ENCODE assay signal across 1 cellular context in genomic region chr15:51736646-51737537, GRCh38.
TF ChIP-seq lines count a peak whose summit lies in the region.

No MANE protein-coding gene starts in this region.

TF ChIP-seq in HEK293, 187 proteins besides CTCF, POLR2A, EP300 and RAD21 (continued from another document):
- no peak for TF ChIP-seq ZXDB (tag by site-specific recombination; IDR thresholded peaks at IDR 0.05)
- TF ChIP-seq ZNF112 (tag by site-specific recombination; IDR thresholded peaks at IDR 0.05) = no peak
- no peak for TF ChIP-seq ZBTB6 (tag by site-specific recombination; IDR thresholded peaks at IDR 0.05)
- TF ChIP-seq ZBTB17 (tag by site-specific recombination; IDR thresholded peaks at IDR 0.05) = peak; percentile 92
- peak; percentile 86 for TF ChIP-seq ZBTB20 (tag by site-specific recombination; IDR thresholded peaks at IDR 0.05)
- no peak for TF ChIP-seq ELK4 (IDR thresholded peaks at IDR 0.05; ENCODE audit: borderline replicate concordance, low read depth, low read length)
- TF ChIP-seq OSR2 (tag by site-specific recombination; IDR thresholded peaks at IDR 0.05) = peak; percentile 29; the same call in 1 of the 2 replicates
TF ChIP-seq in HEK293: peak in this region for 18.
